8 cellular contexts compared by ENCODE assay signal in genomic region chr2:213149949-213150314, GRCh38. TPM values are rescaled to one million over a fixed set of nuclear protein-coding genes. Genes with fewer than 3 reads are reported as not detected.
DNase-seq lines count a peak whose midpoint lies in the region; ATAC-seq and TF ChIP-seq lines count a peak whose summit lies in the region.

No MANE protein-coding gene starts in this region.

- H3K4me3 Mint-ChIP-seq in activated naive CD4-positive, alpha-beta T cell treated with anti-CD3 and anti-CD28 coated beads for 36 hours = peak overlapping the region; percentile 71

- in situ Hi-C loops in astrocyte of the spinal cord (cut with HindIII; ENCODE audit: low sequenced_read_pairs) = no loop called here

- ATAC-seq in activated naive CD4-positive, alpha-beta T cell treated with anti-CD3 and anti-CD28 coated beads, Interleukin-2, amount 50 U/mL, for 72 hours = no peak
- ATAC-seq in lung (ENCODE audit: insufficient read depth, low FRiP score) (no peak), GM21515 (IDR thresholded peaks at IDR 0.05; ENCODE audit: unreplicated experiment) (no peak)

- H3K4me1 Mint-ChIP-seq in activated naive CD4-positive, alpha-beta T cell treated with anti-CD3 and anti-CD28 coated beads for 36 hours (ENCODE audit: low read depth) = peaks cover 17% of the 10 kb centered on the region

- H3K27ac ChIP-seq in lung (ENCODE audit: low read depth in 1 of 2, low read length in 1 of 2) (peak overlapping the region; percentile 86 to 93), tibial artery (peak overlapping the region; percentile 87 to 96)

- no peak for DNase-seq in activated naive CD4-positive, alpha-beta T cell treated with anti-CD3 and anti-CD28 coated beads for 36 hours
- no peak for DNase-seq in activated naive CD4-positive, alpha-beta T cell treated with anti-CD3 and anti-CD28 coated beads, Interleukin-2, amount 50 U/mL, for 72 hours (ENCODE audit: low spot score in 2 of 2)
- DNase-seq in astrocyte of the spinal cord (ENCODE audit: low read depth, low spot score) (no peak), lung (ENCODE audit: low spot score) (no peak), tibial artery (no peak), NCI-H2227 treated with DMSO at 0.1 percent for 48 hours (lab: John Stamatoyannopoulos, UW) (no peak)
- no peak for DNase-seq in stimulated activated CD4-positive, alpha-beta T cell treated with anti-CD3 and anti-CD28 coated beads, Interleukin-4, amount 100 ng/mL, for 24 hours

- intact Hi-C loops in activated naive CD4-positive, alpha-beta T cell treated with anti-CD3 and anti-CD28 coated beads for 36 hours (cut with micrococcal nuclease) = loop anchor here (2.0 kb wide), 2 partner anchors 31 to 135 kb away; partner anchors contain the start of gene SPAG16
- intact Hi-C loops in tibial artery (cut with DNase I; ENCODE audit: low total_unique reads) = no loop called here

- H3K27me3 ChIP-seq in lung (ENCODE audit: control insufficient read depth, insufficient read depth) (no peaks in the 10 kb centered on the region), tibial artery (no peaks in the 10 kb centered on the region)

- H3K4me3 ChIP-seq in astrocyte of the spinal cord (ENCODE audit: low read depth, low read length) (peak overlapping the region; percentile 79), lung (peak overlapping the region; percentile 48), tibial artery (peak overlapping the region; percentile 76 to 82)

- H3K4me1 ChIP-seq in lung (ENCODE audit: control insufficient read depth in 2 of 2, insufficient read depth in 2 of 2, low read length in 2 of 2) (peaks cover 0 to 8% of the 10 kb centered on the region in 2 donors), tibial artery (peaks cover 0 to 54% (median 6%) of the 10 kb centered on the region in 4 donors)

- no peaks in the 10 kb centered on the region for H3K9me3 Mint-ChIP-seq in activated naive CD4-positive, alpha-beta T cell treated with anti-CD3 and anti-CD28 coated beads for 36 hours
- H3K9me3 Mint-ChIP-seq in activated naive CD4-positive, alpha-beta T cell treated with anti-CD3 and anti-CD28 coated beads, Interleukin-2, amount 50 U/mL, for 72 hours = no peaks in the 10 kb centered on the region

- no peaks in the 10 kb centered on the region for H3K36me3 Mint-ChIP-seq in activated naive CD4-positive, alpha-beta T cell treated with anti-CD3 and anti-CD28 coated beads for 36 hours (ENCODE audit: low read depth)
- H3K36me3 Mint-ChIP-seq in activated naive CD4-positive, alpha-beta T cell treated with anti-CD3 and anti-CD28 coated beads, Interleukin-2, amount 50 U/mL, for 72 hours = peaks cover 6% of the 10 kb centered on the region in 2 donors

- 0 to 3% methylated on average over 7 of the region's 7 CpGs for WGBS in lung, 2 donors

- no peaks in the 10 kb centered on the region for H3K36me3 ChIP-seq in lung (ENCODE audit: control insufficient read depth in 2 of 2, insufficient read depth in 2 of 2, low read length in 2 of 2)
- no peaks in the 10 kb centered on the region for H3K36me3 ChIP-seq in tibial artery

- CTCF ChIA-PET in activated naive CD4-positive, alpha-beta T cell treated with anti-CD3 and anti-CD28 coated beads for 36 hours (lab: Charles Lee) = interaction anchor here (1.0 kb wide), 1 partner anchor 419 kb away, joined by 4 read pairs; no protein-coding TSS in a partner anchor

- H3K27me3 Mint-ChIP-seq in activated naive CD4-positive, alpha-beta T cell treated with anti-CD3 and anti-CD28 coated beads for 36 hours (ENCODE audit: low read depth) = peaks cover 50% of the 10 kb centered on the region

- TF ChIP-seq CTCF in astrocyte of the spinal cord (IDR thresholded peaks at IDR 0.05; ENCODE audit: low read depth, low read length) (no peak), lung (IDR thresholded peaks at IDR 0.05; ENCODE audit: control extremely low read depth, extremely low read depth) (no peak), tibial artery (IDR thresholded peaks at IDR 0.05) (no peak)

- H3K9me3 ChIP-seq in lung (ENCODE audit: control insufficient read depth in 2 of 2, insufficient read depth in 1 of 2, low read length in 1 of 2) = no peaks in the 10 kb centered on the region
- no peaks in the 10 kb centered on the region for H3K9me3 ChIP-seq in tibial artery

- H3K27ac Mint-ChIP-seq in activated naive CD4-positive, alpha-beta T cell treated with anti-CD3 and anti-CD28 coated beads for 36 hours = no peak overlapping the region
- H3K27ac Mint-ChIP-seq in activated naive CD4-positive, alpha-beta T cell treated with anti-CD3 and anti-CD28 coated beads, Interleukin-2, amount 50 U/mL, for 72 hours = no peak overlapping the region

RNA-seq across cellular contexts. Expression of gene IKZF2, which starts 1.5 kb away (rescaled TPM):
- total RNA-seq in activated naive CD4-positive, alpha-beta T cell treated with anti-CD3 and anti-CD28 coated beads for 36 hours = 1 to 10 TPM; 1.6 to 1.7 TPM
- 1 to 10 TPM; 1.8 to 8.9 TPM for total RNA-seq in activated naive CD4-positive, alpha-beta T cell treated with anti-CD3 and anti-CD28 coated beads, Interleukin-2, amount 50 U/mL, for 72 hours
- 10 to 100 TPM; 13.0 to 51.4 TPM for total RNA-seq in lung
- polyA plus RNA-seq in lung = 1 to 10 TPM; 1.3 to 1.5 TPM
